In genomic region chr14:23324455-23324846, GRCh38 we compare ENCODE assay signal across 18 cellular contexts. TPM values are rescaled to one million over a fixed set of nuclear protein-coding genes. Genes with fewer than 3 reads are reported as not detected.
DNase-seq lines count a peak whose midpoint lies in the region; ATAC-seq and TF ChIP-seq lines count a peak whose summit lies in the region.
"Had no signal": no experiment of that assay in that cellular context is flagged by ENCODE, and none has a peak within 500 bp of the region (broad histone marks: within the 10 kb centered on the region; RNA-seq: fewer than 3 reads in every experiment).

No MANE protein-coding gene starts in this region.

- peaks cover 35% of the 10 kb centered on the region for H3K36me3 Mint-ChIP-seq in activated naive CD4-positive, alpha-beta T cell treated with anti-CD3 and anti-CD28 coated beads for 36 hours (ENCODE audit: low read depth)
- peaks cover 0 to 30% (median 5%) of the 10 kb centered on the region in 5 donors for H3K36me3 Mint-ChIP-seq in naive thymus-derived CD4-positive, alpha-beta T cell

- H3K27ac ChIP-seq in naive thymus-derived CD4-positive, alpha-beta T cell (ENCODE audit: low read depth, low read length): peak overlapping the region; percentile 4
- peak overlapping the region; percentile 99 for H3K27ac ChIP-seq in testis
- H3K27ac ChIP-seq: KMS-11 had no signal

- CTCF ChIA-PET in activated naive CD4-positive, alpha-beta T cell treated with anti-CD3 and anti-CD28 coated beads for 36 hours (lab: Charles Lee): interaction anchor here (0.8 to 4.5 kb wide), 3 partner anchors 28 to 144 kb away, joined by 3 to 30 read pairs (median 3); partner anchors contain the start of gene SLC22A17
- CTCF ChIA-PET in naive thymus-derived CD4-positive, alpha-beta T cell (lab: Charles Lee): interaction anchor here (2.1 kb wide), 1 partner anchor 56 kb away, joined by 6 read pairs; no protein-coding TSS in a partner anchor

- H3K27me3 ChIP-seq in Loucy (ENCODE audit: insufficient read depth, low read length, poor library complexity, severe bottlenecking) (no peaks in the 10 kb centered on the region), testis (no peaks in the 10 kb centered on the region)
- H3K27me3 ChIP-seq in naive thymus-derived CD4-positive, alpha-beta T cell (ENCODE audit: control insufficient read depth in 2 of 2, insufficient read depth in 2 of 2, low read length in 2 of 2): no peaks in the 10 kb centered on the region

- H3K36me3 ChIP-seq in Loucy (ENCODE audit: insufficient read depth, low read length) (peaks cover 25% of the 10 kb centered on the region; the same call in 1 of the 2 replicates), testis (ENCODE audit: low read depth, missing control alignments) (no peaks in the 10 kb centered on the region)
- H3K36me3 ChIP-seq in naive thymus-derived CD4-positive, alpha-beta T cell (ENCODE audit: control insufficient read depth in 2 of 3, insufficient read depth in 3 of 3, low read length in 3 of 3): peaks cover 15 to 26% (median 23%) of the 10 kb centered on the region in 3 experiments

- no peak for ATAC-seq in naive thymus-derived CD4-positive, alpha-beta T cell
- ATAC-seq: Panc1, Right ventricle myocardium inferior had no signal

- in situ Hi-C loops in KBM-7 (cut with MboI; ENCODE audit: low pct_unique_long_range_greater_than_20kb, low sequenced_read_pairs): no loop called here

- 41 to 45% methylated on average over 2 of the region's 2 CpGs for WGBS in testis, 2 donors

- no peak for TF ChIP-seq CTCF in Loucy (conservative IDR thresholded peaks at IDR 0.05; ENCODE audit: low read length)
- no peak for TF ChIP-seq CTCF in testis (IDR thresholded peaks at IDR 0.05)

- peaks cover 11% of the 10 kb centered on the region; the same call in 1 of the 2 replicates for H3F3A ChIP-seq in Loucy (ENCODE audit: low read depth)

- POLR2A ChIA-PET in naive thymus-derived CD4-positive, alpha-beta T cell (lab: Charles Lee): interaction anchor here (8.3 kb wide), 1 partner anchor 21 kb away, joined by 286 read pairs; the partner anchor contains the start of genes BCL2L2 and PPP1R3E

- H3K9me3 Mint-ChIP-seq in activated naive CD4-positive, alpha-beta T cell treated with anti-CD3 and anti-CD28 coated beads for 36 hours: no peaks in the 10 kb centered on the region
- peaks cover 0 to 3% (median 0%) of the 10 kb centered on the region in 11 donors for H3K9me3 Mint-ChIP-seq in naive thymus-derived CD4-positive, alpha-beta T cell

- peaks cover 36% of the 10 kb centered on the region for H3K79me2 ChIP-seq in Loucy (ENCODE audit: insufficient read depth, low read length)

- H3K4me3 ChIP-seq in Loucy (ENCODE audit: low read length, poor library complexity, severe bottlenecking) (peak overlapping the region; percentile 94), testis (no peak overlapping the region)
- H3K4me3 ChIP-seq in naive thymus-derived CD4-positive, alpha-beta T cell (ENCODE audit: low read length): no peak overlapping the region

- H3K9ac ChIP-seq in Loucy (ENCODE audit: low read depth, low read length, poor library complexity, severe bottlenecking): peak overlapping the region; percentile 92
- H3K9ac ChIP-seq: KMS-11 had no signal

- no peaks in the 10 kb centered on the region for H3K27me3 Mint-ChIP-seq in activated naive CD4-positive, alpha-beta T cell treated with anti-CD3 and anti-CD28 coated beads for 36 hours (ENCODE audit: low read depth)
- H3K27me3 Mint-ChIP-seq in naive thymus-derived CD4-positive, alpha-beta T cell: no peaks in the 10 kb centered on the region

- DNase-seq in activated naive CD4-positive, alpha-beta T cell treated with anti-CD3 and anti-CD28 coated beads for 36 hours: no peak
- no peak for DNase-seq in activated naive CD4-positive, alpha-beta T cell treated with Interleukin-2 at 50 U/mL for 16 hours
- DNase-seq in naive thymus-derived CD4-positive, alpha-beta T cell: no peak
- DNase-seq in testis: peak; percentile 63
- DNase-seq in dedifferentiated amniotic fluid mesenchymal stem cell (ENCODE audit: extremely low spot score): no peak
- DNase-seq in KBM-7: no peak
- no peak for DNase-seq in NCI-H748 (lab: John Stamatoyannopoulos, UW; ENCODE audit: unreplicated experiment)
- DNase-seq: COR-L47, NCI-H1092, NCI-H146, NCI-H2081, NCI-H510A treated with DMSO at 0.1 percent for 48 hours had no signal

- H3K4me3 Mint-ChIP-seq in activated naive CD4-positive, alpha-beta T cell treated with anti-CD3 and anti-CD28 coated beads for 36 hours: peak overlapping the region; percentile 6
- no peak overlapping the region for H3K4me3 Mint-ChIP-seq in naive thymus-derived CD4-positive, alpha-beta T cell
- H3K4me3 Mint-ChIP-seq: CD14-positive monocyte had no signal

- no peak overlapping the region for H3K27ac Mint-ChIP-seq in activated naive CD4-positive, alpha-beta T cell treated with anti-CD3 and anti-CD28 coated beads for 36 hours
- no peak overlapping the region for H3K27ac Mint-ChIP-seq in naive thymus-derived CD4-positive, alpha-beta T cell

- TF ChIP-seq POLR2A in testis (IDR thresholded peaks at IDR 0.05): no peak

- intact Hi-C loops in activated naive CD4-positive, alpha-beta T cell treated with anti-CD3 and anti-CD28 coated beads for 36 hours (cut with micrococcal nuclease): no loop called here
- intact Hi-C loops in naive thymus-derived CD4-positive, alpha-beta T cell (cut with micrococcal nuclease): loop anchor here in 1 of 2 donors (5.0 kb wide), 1 partner anchor 628 kb away; the partner anchor contains the start of gene DHRS4
- intact Hi-C loops in testis (cut with DNase I; ENCODE audit: low total_unique reads): no loop called here

- no peak overlapping the region for H2AFZ ChIP-seq in Loucy (ENCODE audit: low read length)

- H4K20me1 ChIP-seq in Loucy (ENCODE audit: insufficient read depth, low read length, poor library complexity, severe bottlenecking): peaks cover 34% of the 10 kb centered on the region

- peaks cover 20% of the 10 kb centered on the region for H3K4me1 Mint-ChIP-seq in activated naive CD4-positive, alpha-beta T cell treated with anti-CD3 and anti-CD28 coated beads for 36 hours (ENCODE audit: low read depth)
- H3K4me1 Mint-ChIP-seq in naive thymus-derived CD4-positive, alpha-beta T cell: peaks cover 22 to 38% (median 35%) of the 10 kb centered on the region in 7 donors

- H3K4me1 ChIP-seq in Loucy (ENCODE audit: insufficient read depth, low read length, poor library complexity, severe bottlenecking) (peaks cover 27% of the 10 kb centered on the region), testis (peaks cover 43% of the 10 kb centered on the region)
- peaks cover 22% of the 10 kb centered on the region in 2 donors for H3K4me1 ChIP-seq in naive thymus-derived CD4-positive, alpha-beta T cell (ENCODE audit: control insufficient read depth in 2 of 2, insufficient read depth in 2 of 2, low read length in 2 of 2)

- peak overlapping the region; percentile 99 for H3K4me2 ChIP-seq in Loucy (ENCODE audit: low read depth, low read length, poor library complexity, severe bottlenecking)
- H3K4me2 ChIP-seq: KMS-11 had no signal

- H3K9me3 ChIP-seq in Loucy (ENCODE audit: insufficient read depth, low read depth, low read length) (no peaks in the 10 kb centered on the region), testis (no peaks in the 10 kb centered on the region)
- no peaks in the 10 kb centered on the region for H3K9me3 ChIP-seq in naive thymus-derived CD4-positive, alpha-beta T cell (ENCODE audit: control insufficient read depth in 2 of 3, low read length in 3 of 3)

- no peaks in the 10 kb centered on the region for H3K9me2 ChIP-seq in Loucy (replicated peaks; ENCODE audit: low read depth, low read length)

RNA-seq across cellular contexts. Expression of gene PABPN1, which starts 3.2 kb away (rescaled TPM):
- 100 to 1,000 TPM; 194 to 204 TPM for total RNA-seq in activated naive CD4-positive, alpha-beta T cell treated with anti-CD3 and anti-CD28 coated beads for 36 hours
- 100 to 1,000 TPM; 176 to 213 (median 196) TPM for total RNA-seq in naive thymus-derived CD4-positive, alpha-beta T cell
- 10 to 100 TPM; 57.5 to 94.5 TPM for polyA plus RNA-seq in naive thymus-derived CD4-positive, alpha-beta T cell
- total RNA-seq in testis: 100 to 1,000 TPM; 194 TPM
- 222 TPM for polyA plus RNA-seq in testis (ENCODE audit: insufficient read depth, low read depth, low replicate concordance)

RNA-seq across cellular contexts. Expression of gene BCL2L2, which starts 17.8 kb away (rescaled TPM):
- total RNA-seq in activated naive CD4-positive, alpha-beta T cell treated with anti-CD3 and anti-CD28 coated beads for 36 hours: 1 to 10 TPM in 1 of 2 experiments, under 1 TPM in 1; 0.60 to 1.5 TPM
- 1 to 10 TPM; 2.8 to 8.0 (median 5.6) TPM for total RNA-seq in naive thymus-derived CD4-positive, alpha-beta T cell
- not detected for polyA plus RNA-seq in naive thymus-derived CD4-positive, alpha-beta T cell
- 10 to 100 TPM; 78.0 to 85.1 TPM for total RNA-seq in testis
- 46.8 TPM for polyA plus RNA-seq in testis (ENCODE audit: insufficient read depth, low read depth, low replicate concordance)

RNA-seq across cellular contexts. Expression of gene PPP1R3E, which starts 21.8 kb away (rescaled TPM):
- 10 to 100 TPM; 14.7 to 15.8 TPM for total RNA-seq in activated naive CD4-positive, alpha-beta T cell treated with anti-CD3 and anti-CD28 coated beads for 36 hours
- total RNA-seq in naive thymus-derived CD4-positive, alpha-beta T cell: 100 to 1,000 TPM in 2 of 5 experiments, 10 to 100 TPM in 3; 35.7 to 138 (median 67.0) TPM
- 1 to 10 TPM; 1.6 to 2.9 TPM for polyA plus RNA-seq in naive thymus-derived CD4-positive, alpha-beta T cell
- total RNA-seq in testis: 10 to 100 TPM; 30.4 to 43.5 TPM
- 39.2 TPM for polyA plus RNA-seq in testis (ENCODE audit: insufficient read depth, low read depth, low replicate concordance)

RNA-seq across cellular contexts. Expression of gene SLC22A17, which starts 28.2 kb away (rescaled TPM):
- 1 to 10 TPM; 3.5 to 4.8 TPM for total RNA-seq in activated naive CD4-positive, alpha-beta T cell treated with anti-CD3 and anti-CD28 coated beads for 36 hours
- 10 to 100 TPM in 3 of 5 experiments, 1 to 10 TPM in 2; 1.9 to 30.0 (median 22.6) TPM for total RNA-seq in naive thymus-derived CD4-positive, alpha-beta T cell
- 10 to 100 TPM in 1 of 2 donors, 1 to 10 TPM in 1; 9.7 to 10.8 TPM for polyA plus RNA-seq in naive thymus-derived CD4-positive, alpha-beta T cell
- total RNA-seq in testis: 10 to 100 TPM; 56.6 to 93.8 TPM
- 37.3 TPM for polyA plus RNA-seq in testis (ENCODE audit: insufficient read depth, low read depth, low replicate concordance)
- total RNA-seq: MCF 10A had no signal
- polyA plus RNA-seq: CD14-positive monocyte had no signal

RNA-seq across cellular contexts. Expression of gene HOMEZ, which starts 38.5 kb away (rescaled TPM):
- total RNA-seq in activated naive CD4-positive, alpha-beta T cell treated with anti-CD3 and anti-CD28 coated beads for 36 hours: 1 to 10 TPM; 6.3 to 7.8 TPM
- total RNA-seq in naive thymus-derived CD4-positive, alpha-beta T cell: 10 to 100 TPM in 3 of 5 experiments, 1 to 10 TPM in 2; 5.2 to 20.4 (median 15.5) TPM
- polyA plus RNA-seq in naive thymus-derived CD4-positive, alpha-beta T cell: 1 to 10 TPM; 6.9 to 8.6 TPM
- 10 to 100 TPM; 31.7 to 37.7 TPM for total RNA-seq in testis
- polyA plus RNA-seq in testis (ENCODE audit: insufficient read depth, low read depth, low replicate concordance): 71.6 TPM

Comparison
In these comparisons a context has a peak if more than half of its experiments do, and no peak if none do; other contexts are left out.
1. RNA of gene BCL2L2, which starts 17.8 kb away (total RNA-seq): 78.0 to 85.1 TPM in testis; 2.8 to 8.0 TPM in naive thymus-derived CD4-positive, alpha-beta T cell and 0.60 to 1.5 TPM in activated naive CD4-positive, alpha-beta T cell treated with anti-CD3 and anti-CD28 coated beads for 36 hours; every median in the first group is over 4 times any median in the second.